ENCODE assay signal across 24 cellular contexts in the genomic region with DNA sequence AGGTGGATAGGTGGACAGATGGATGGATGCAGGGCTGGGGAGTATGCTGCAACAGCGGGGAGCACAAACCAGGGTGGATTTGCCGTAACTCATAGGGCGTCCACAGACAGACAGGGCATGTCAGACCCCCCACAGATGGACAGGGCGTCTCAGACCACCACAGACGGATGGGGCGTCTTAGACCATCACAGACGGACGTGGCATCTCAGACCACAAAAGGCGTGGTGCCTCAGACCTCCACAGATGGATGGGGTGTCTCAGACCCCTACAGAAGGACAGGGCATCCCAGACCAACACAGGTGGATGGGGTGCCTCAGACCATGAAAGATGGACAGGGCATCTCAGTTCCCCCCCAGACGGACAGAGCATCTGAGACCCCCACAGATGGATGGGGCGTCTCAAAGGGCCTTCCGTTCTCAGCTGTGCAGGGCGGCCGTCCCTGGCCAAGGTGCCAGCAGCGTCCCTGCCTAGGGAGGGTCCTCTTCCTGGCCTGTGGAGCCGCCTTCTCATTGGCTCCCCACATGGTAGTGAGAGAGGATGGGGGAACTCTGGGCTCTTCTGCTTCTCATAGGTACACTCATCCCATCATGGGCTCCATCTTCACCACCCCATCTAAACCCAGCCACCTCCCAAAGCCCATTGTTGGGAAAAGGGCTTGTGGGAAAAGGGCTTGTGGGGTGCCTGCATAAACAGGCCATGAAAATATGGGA.
"Had no signal": no experiment of that assay in that cellular context is flagged by ENCODE, and none has a peak within 500 bp of the region (broad histone marks: within the 10 kb centered on the region; RNA-seq: fewer than 3 reads in every experiment).

No MANE protein-coding gene starts in this region.

- H3K27ac ChIP-seq: dorsolateral prefrontal cortex, esophagus muscularis mucosa, left lung, sigmoid colon, vagina had no signal

- H3K9me3 ChIP-seq: esophagus muscularis mucosa, sigmoid colon, vagina had no signal

- H3K27me3 Mint-ChIP-seq: activated naive CD8-positive, alpha-beta T cell treated with anti-CD3 and anti-CD28 coated beads for 36 hours; activated T-cell treated with anti-CD3 and anti-CD28 coated beads, Interleukin-2, amount 50 U/mL, for 24 hours; central memory CD8-positive, alpha-beta T cell; effector memory CD8-positive, alpha-beta T cell; stimulated activated naive B cell treated with anti-CD40 and anti-IgM and Interleukin-4, amounts not matched to agents 10 μg/mL and 1 μg/mL and 100 μg/mL, for 72 hours had no signal

- H3K4me2 ChIP-seq: hepatocyte, smooth muscle cell had no signal

- H3K9me3 Mint-ChIP-seq: central memory CD8-positive, alpha-beta T cell; effector memory CD8-positive, alpha-beta T cell; immature natural killer cell had no signal

- H3K4me3 ChIP-seq: dorsolateral prefrontal cortex, esophagus muscularis mucosa, hepatocyte, left lung, sigmoid colon, smooth muscle cell, vagina had no signal

- H3K4me3 Mint-ChIP-seq: activated CD8-positive, alpha-beta T cell treated with anti-CD3 and anti-CD28 coated beads, Interleukin-2, amount 10 ng/mL, durations not matched to agents 7 days and 5 days; nephron progenitor cell had no signal

- H3K27ac Mint-ChIP-seq: activated naive CD8-positive, alpha-beta T cell treated with anti-CD3 and anti-CD28 coated beads for 36 hours; activated T-helper 2 cell treated with anti-CD3 and anti-CD28 coated beads, Interferon-gamma antibody, Interleukin-2, Interleukin-4, amounts not matched to agents 10 μg/mL and 5 μg/mL and 100 μg/mL, durations not matched to agents 14 hours and 24 hours and 36 hours; nephron progenitor cell; stimulated activated naive B cell treated with anti-CD40 and anti-IgM and Interleukin-4, amounts not matched to agents 10 μg/mL and 1 μg/mL and 100 μg/mL, for 72 hours; T-helper 2 cell treated with Interferon-gamma antibody and Interleukin-4, amounts not matched to agents 5 μg/mL and 100 μg/mL, for 36 hours had no signal

- H2AFZ ChIP-seq: hepatocyte had no signal

- ATAC-seq: activated CD8-positive, alpha-beta T cell treated with anti-CD3 and anti-CD28 coated beads, Interleukin-2, amount 10 ng/mL, durations not matched to agents 7 days and 5 days; effector memory CD8-positive, alpha-beta T cell; left lung; stimulated activated naive B cell treated with anti-CD40 and anti-IgM and Interleukin-4, amounts not matched to agents 10 μg/mL and 1 μg/mL and 100 μg/mL, for 72 hours had no signal

- DNase-seq: activated CD4-positive, alpha-beta T cell treated with anti-CD3 and anti-CD28 coated beads for 1 hour; activated CD4-positive, alpha-beta T cell treated with anti-CD3 and anti-CD28 coated beads, Interleukin-2, amount 50 U/mL, for 1 hour; activated CD8-positive, alpha-beta T cell treated with anti-CD3 and anti-CD28 coated beads, Interleukin-2, amount 10 ng/mL, durations not matched to agents 7 days and 5 days; activated naive CD4-positive, alpha-beta T cell treated with Interleukin-2 at 50 U/mL for 16 hours; activated naive CD8-positive, alpha-beta T cell treated with anti-CD3 and anti-CD28 coated beads for 36 hours; activated T-cell treated with anti-CD3 and anti-CD28 coated beads, Interleukin-2, amount 50 U/mL, for 24 hours; dorsolateral prefrontal cortex; effector memory CD8-positive, alpha-beta T cell; glutamatergic neuron; immature natural killer cell; nephron progenitor cell; occipital lobe; sigmoid colon; stimulated activated CD4-positive, alpha-beta T cell treated with anti-CD3 and anti-CD28 coated beads, Interleukin-15, amount 100 ng/mL, for 24 hours; stimulated activated naive B cell treated with anti-CD40 and anti-IgM and Interleukin-4, amounts not matched to agents 10 μg/mL and 1 μg/mL and 100 μg/mL, for 72 hours; trophoblast cell had no signal

- H3K27me3 ChIP-seq: dorsolateral prefrontal cortex, hepatocyte, vagina had no signal
